ENCODE assay signal across 13 cellular contexts in the genomic region with DNA sequence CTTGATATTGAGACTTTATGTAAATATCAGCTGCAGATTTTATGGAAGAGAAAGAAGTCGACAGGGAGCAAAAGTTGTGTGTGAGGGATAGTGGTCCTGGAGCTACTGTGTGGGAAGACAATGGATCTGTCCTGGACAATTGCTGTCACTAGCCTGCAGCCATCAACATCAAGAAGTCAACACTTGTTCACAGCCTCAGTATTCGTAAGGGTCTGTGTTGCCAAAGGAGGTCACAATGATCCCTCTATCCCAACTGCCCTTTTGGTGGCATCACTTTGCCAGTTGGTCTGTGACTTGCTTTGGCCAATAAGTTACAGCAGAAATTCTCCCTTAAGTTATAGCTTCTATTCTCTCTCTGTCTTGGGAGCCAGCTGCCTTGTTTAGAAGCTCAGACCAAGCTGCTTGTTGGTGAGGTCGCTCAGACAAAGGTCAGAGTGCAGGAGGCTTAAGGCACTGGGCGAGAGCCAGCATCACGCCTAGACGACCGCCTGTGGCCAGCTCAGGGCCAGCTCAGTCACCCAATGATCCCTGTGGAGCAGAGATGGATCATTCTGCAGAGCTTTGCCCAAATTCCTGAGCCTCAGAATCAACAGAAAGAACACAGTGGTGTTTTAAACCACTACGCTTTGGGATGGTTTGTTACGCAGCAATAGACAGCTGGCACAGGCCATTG.
"Had no signal": no experiment of that assay in that cellular context is flagged by ENCODE, and none has a peak within 500 bp of the region (broad histone marks: within the 10 kb centered on the region; RNA-seq: fewer than 3 reads in every experiment).

No MANE protein-coding gene starts in this region.

- H3K27me3 ChIP-seq: adrenal gland, transverse colon had no signal

- H3K27me3 Mint-ChIP-seq: stimulated activated naive CD8-positive, alpha-beta T cell treated with anti-CD3 and anti-CD28 coated beads, Interleukin-15, amount 100 ng/mL, for 72 hours had no signal

- H3K4me1 ChIP-seq: adrenal gland, parathyroid adenoma had no signal

- H3K9me3 ChIP-seq: adrenal gland, SK-N-SH, transverse colon had no signal

- H3K4me3 Mint-ChIP-seq: immature natural killer cell; stimulated activated naive CD8-positive, alpha-beta T cell treated with anti-CD3 and anti-CD28 coated beads, Interleukin-15, amount 100 ng/mL, for 72 hours had no signal

- H3K27ac ChIP-seq: adrenal gland, parathyroid adenoma, skin epidermis had no signal

- H3K27ac Mint-ChIP-seq: immature natural killer cell; stimulated activated naive CD8-positive, alpha-beta T cell treated with anti-CD3 and anti-CD28 coated beads, Interleukin-15, amount 100 ng/mL, for 72 hours had no signal

- H3K4me3 ChIP-seq: adrenal gland, skin epidermis, transverse colon had no signal

- H3K4me1 Mint-ChIP-seq: immature natural killer cell had no signal

- DNase-seq: activated CD4-positive, alpha-beta T cell treated with anti-CD3 and anti-CD28 coated beads for 4 hours; activated naive CD4-positive, alpha-beta T cell treated with anti-CD3 and anti-CD28 coated beads, Interleukin-2, amount 50 U/mL, for 16 hours; adrenal gland; central memory CD4-positive, alpha-beta T cell; glutamatergic neuron; immature natural killer cell; mammary epithelial cell; SK-N-SH; stimulated activated CD4-positive, alpha-beta T cell treated with anti-CD3 and anti-CD28 coated beads, Interleukin-4, amount 100 ng/mL, for 4 hours; stimulated activated naive CD8-positive, alpha-beta T cell treated with anti-CD3 and anti-CD28 coated beads, Interleukin-15, amount 100 ng/mL, for 72 hours; transverse colon had no signal

- H3K36me3 ChIP-seq: adrenal gland, transverse colon had no signal

- H3K9me3 Mint-ChIP-seq: stimulated activated naive CD8-positive, alpha-beta T cell treated with anti-CD3 and anti-CD28 coated beads, Interleukin-15, amount 100 ng/mL, for 72 hours had no signal
